8 cellular contexts compared by ENCODE assay signal in the genomic region with DNA sequence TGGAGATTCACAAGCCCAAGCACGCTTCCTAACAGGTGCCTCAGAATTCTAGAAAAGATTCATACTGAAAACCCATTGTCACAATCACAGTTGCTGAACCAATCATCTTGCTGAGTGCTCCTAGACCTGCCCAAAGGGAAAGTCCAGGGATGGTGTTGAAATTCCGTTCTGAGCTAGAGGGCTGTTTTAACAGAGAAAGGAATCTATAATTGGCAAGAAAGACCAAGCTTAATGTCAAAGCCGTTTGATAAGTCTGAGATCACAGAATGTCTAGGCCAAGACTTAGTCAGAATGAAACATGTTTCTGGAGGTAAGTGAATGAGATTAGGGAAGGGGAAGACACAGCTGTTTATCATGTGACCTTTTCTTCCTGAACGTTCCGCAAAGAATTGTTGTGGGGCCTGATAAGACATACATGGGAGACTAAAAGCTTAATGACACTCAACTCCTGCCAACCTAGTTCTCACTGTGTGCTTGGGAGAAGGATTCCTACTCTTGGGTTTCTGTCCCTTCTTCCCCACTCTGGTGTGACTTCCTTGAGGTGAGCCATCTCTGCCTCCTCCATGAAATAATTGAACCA. TPM values are rescaled to one million over a fixed set of nuclear protein-coding genes. Genes with fewer than 3 reads are reported as not detected.
DNase-seq lines count a peak whose midpoint lies in the region; ATAC-seq lines count a peak whose summit lies in the region.

No MANE protein-coding gene starts in this region.

- DNase-seq in activated CD4-positive, alpha-beta T cell treated with anti-CD3 and anti-CD28 coated beads for 48 hours: peak; percentile 65
- no peak for DNase-seq in activated CD4-positive, alpha-beta T cell treated with anti-CD3 and anti-CD28 coated beads for 1 hour
- peak; percentile 90 for DNase-seq in OCI-M1 (lab: John Stamatoyannopoulos, UW)
- DNase-seq in renal cortical epithelial cell (ENCODE audit: low read depth): peak; percentile 49
- DNase-seq in NCI-H2107 treated with DMSO at 0.1 percent for 48 hours (lab: John Stamatoyannopoulos, UW; ENCODE audit: unreplicated experiment): no peak
- no peak for DNase-seq in iPS-NIHi11 (ENCODE audit: low spot score)
- DNase-seq in GOT3 (lab: John Stamatoyannopoulos, UW): no peak

- ATAC-seq in HG02623 (IDR thresholded peaks at IDR 0.05; ENCODE audit: unreplicated experiment): peak; percentile 79

RNA-seq across cellular contexts. Expression of a gene that starts 27.5 kb away (rescaled TPM):
- 11.6 and 69.3 TPM in 2 replicates for total RNA-seq in renal cortical epithelial cell

Comparison
In these comparisons a context has a peak if more than half of its experiments do, and no peak if none do; other contexts are left out.
1. DNase-seq: peak in activated CD4-positive, alpha-beta T cell treated with anti-CD3 and anti-CD28 coated beads for 48 hours (single experiment), OCI-M1 (single experiment) and renal cortical epithelial cell (single experiment); none in activated CD4-positive, alpha-beta T cell treated with anti-CD3 and anti-CD28 coated beads for 1 hour (single experiment), NCI-H2107 treated with DMSO at 0.1 percent for 48 hours (single experiment), iPS-NIHi11 (single experiment) and GOT3 (single experiment).